In genomic region chr1:201791775-201792166, GRCh38 we compare ENCODE assay signal across 7 cellular contexts. TPM values are rescaled to one million over a fixed set of nuclear protein-coding genes. Genes with fewer than 3 reads are reported as not detected.
A peak's percentile ranks its signal among the peaks of the same experiment; 100 is the strongest.
DNase-seq lines count a peak whose midpoint lies in the region; ATAC-seq lines count a peak whose summit lies in the region.

No MANE protein-coding gene starts in this region.

- no peak overlapping the region for H3K4me3 ChIP-seq in thymus (ENCODE audit: low read length)

- no peaks in the 10 kb centered on the region for H3K9me3 Mint-ChIP-seq in effector memory CD8-positive, alpha-beta T cell

- peak in 2 of 3 experiments; percentile 53 to 77 for DNase-seq in NCI-H1417 (lab: John Stamatoyannopoulos, UW)
- peak; percentile 83 for DNase-seq in amniotic epithelial cell (ENCODE audit: low read depth)
- peak; percentile 86 for DNase-seq in iris pigment epithelial cell (ENCODE audit: low read depth)
- DNase-seq in cerebellar nuclear complex (lab: John Stamatoyannopoulos, UW): no peak
- DNase-seq in effector memory CD8-positive, alpha-beta T cell: no peak
- no peak for DNase-seq in NCI-H187 treated with DMSO at 0.1 percent for 48 hours (lab: John Stamatoyannopoulos, UW)

- H3K27ac Mint-ChIP-seq in effector memory CD8-positive, alpha-beta T cell: no peak overlapping the region

- H3K36me3 Mint-ChIP-seq in effector memory CD8-positive, alpha-beta T cell (ENCODE audit: insufficient read depth): no peaks in the 10 kb centered on the region

- H3K4me1 Mint-ChIP-seq in effector memory CD8-positive, alpha-beta T cell (ENCODE audit: low read depth in 2 of 2): no peaks in the 10 kb centered on the region

- WGBS in thymus: 23% methylated on average over 3 of the region's 3 CpGs

- peaks cover 0 to 6% of the 10 kb centered on the region in 2 donors for H3K27me3 Mint-ChIP-seq in effector memory CD8-positive, alpha-beta T cell

- H3K27me3 ChIP-seq in thymus (ENCODE audit: control insufficient read depth, insufficient read depth): no peaks in the 10 kb centered on the region

- peak overlapping the region; percentile 66 for H3K27ac ChIP-seq in thymus (ENCODE audit: low read depth)

- no peaks in the 10 kb centered on the region for H3K4me1 ChIP-seq in thymus (ENCODE audit: control insufficient read depth, insufficient read depth, low read length)

- H3K4me3 Mint-ChIP-seq in effector memory CD8-positive, alpha-beta T cell: no peak overlapping the region

- H3K36me3 ChIP-seq in thymus (ENCODE audit: control insufficient read depth, insufficient read depth): no peaks in the 10 kb centered on the region

- H3K9me3 ChIP-seq in thymus (ENCODE audit: control insufficient read depth): no peaks in the 10 kb centered on the region

- ATAC-seq in effector memory CD8-positive, alpha-beta T cell (replicated peaks): no peak

RNA-seq across cellular contexts. Expression of gene IPO9, which starts 37.2 kb away (rescaled TPM):
- 21.2 TPM for polyA plus RNA-seq in thymus

Comparison
In these comparisons a context has a peak if more than half of its experiments do, and no peak if none do; other contexts are left out.
1. DNase-seq: peak in NCI-H1417 (2 of 3), amniotic epithelial cell (single experiment) and iris pigment epithelial cell (single experiment); none in cerebellar nuclear complex (0 of 2), effector memory CD8-positive, alpha-beta T cell (0 of 3) and NCI-H187 treated with DMSO at 0.1 percent for 48 hours (single experiment).